In the genomic region with DNA sequence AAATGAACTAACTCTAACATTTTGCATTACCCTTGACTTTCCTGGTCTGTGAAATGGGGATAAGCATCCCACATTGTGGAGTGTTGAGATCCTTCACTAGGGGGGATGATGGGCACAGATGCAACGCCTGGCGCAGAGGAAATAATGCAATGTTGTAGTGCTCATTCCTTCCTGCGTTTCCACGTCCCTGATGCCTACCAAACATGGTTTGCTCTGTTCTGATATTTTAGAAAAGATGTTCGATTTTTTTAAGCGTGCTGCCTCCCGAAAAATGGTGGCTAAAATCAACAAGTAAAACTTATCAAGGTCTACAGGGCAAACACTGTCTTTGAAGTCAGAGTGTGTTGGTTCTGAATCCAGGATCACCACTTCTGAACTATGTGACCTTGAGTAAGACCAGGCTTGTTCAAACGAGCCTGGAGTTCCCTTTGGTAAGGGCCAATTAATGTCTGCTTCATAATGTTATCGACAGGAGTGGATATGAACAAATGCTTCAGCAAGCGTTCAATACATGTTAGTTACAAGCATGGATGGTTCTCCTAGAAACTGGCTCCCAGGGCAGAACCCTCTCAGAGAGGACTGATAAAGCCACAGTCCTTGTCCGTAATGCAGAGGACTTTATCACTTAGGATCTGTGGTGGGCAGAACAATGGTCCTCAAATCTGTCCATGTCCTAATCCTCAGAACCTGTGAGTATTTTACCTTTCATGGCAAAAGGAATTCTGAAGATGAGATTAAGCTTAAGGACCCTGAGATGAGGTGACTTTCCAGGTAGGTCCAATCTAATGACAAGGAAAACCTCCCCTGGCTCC, we compare ENCODE assay signal across 1 cellular context.
A peak's percentile ranks its signal among the peaks of the same experiment; 100 is the strongest.
TF ChIP-seq lines count a peak whose summit lies in the region.

No MANE protein-coding gene starts in this region.

TF ChIP-seq in HepG2, 621 proteins besides CTCF, POLR2A, EP300 and RAD21 (continued from another document and continues in another):
- TF ChIP-seq PRDM4 (CRISPR knock-in tag; IDR thresholded peaks at IDR 0.05; ENCODE audit: borderline replicate concordance) (no peak), ZNF550 (CRISPR knock-in tag; IDR thresholded peaks at IDR 0.05; ENCODE audit: borderline replicate concordance) (no peak), ZNF224 (CRISPR knock-in tag; IDR thresholded peaks at IDR 0.05) (no peak), SP140L (CRISPR knock-in tag; IDR thresholded peaks at IDR 0.05; ENCODE audit: borderline replicate concordance) (no peak), ZNF382 (CRISPR knock-in tag; IDR thresholded peaks at IDR 0.05; ENCODE audit: borderline replicate concordance) (no peak), HNRNPLL (IDR thresholded peaks at IDR 0.05; ENCODE audit: low read depth, low read length, poor library complexity, severe bottlenecking) (no peak), SOX6 (IDR thresholded peaks at IDR 0.05) (no peak), SOX6 (CRISPR knock-in tag; IDR thresholded peaks at IDR 0.05) (peak; percentile 60), U2AF1 (optimal IDR thresholded peaks at IDR 0.05; ENCODE audit: low read depth, low read length) (no peak), SMAD9 (CRISPR knock-in tag; IDR thresholded peaks at IDR 0.05) (no peak), SIX1 (CRISPR knock-in tag; IDR thresholded peaks at IDR 0.05; ENCODE audit: borderline replicate concordance) (no peak; the same call in 1 of the 2 replicates), KLF15 (CRISPR knock-in tag; IDR thresholded peaks at IDR 0.05; ENCODE audit: borderline replicate concordance) (no peak), ADNP (CRISPR knock-in tag; IDR thresholded peaks at IDR 0.05) (0 out of 2 replicates have a peak, but pooled peaks have one; percentile 49), MEIS1 (CRISPR knock-in tag; IDR thresholded peaks at IDR 0.05; ENCODE audit: borderline replicate concordance) (0 out of 2 replicates have a peak, but pooled peaks have one; percentile 30), TRIM24 (CRISPR knock-in tag; IDR thresholded peaks at IDR 0.05) (no peak), ZNF367 (CRISPR knock-in tag; IDR thresholded peaks at IDR 0.05; ENCODE audit: borderline replicate concordance) (no peak), ZNF703 (CRISPR knock-in tag; IDR thresholded peaks at IDR 0.05; ENCODE audit: borderline replicate concordance) (no peak), ZNF670 (CRISPR knock-in tag; IDR thresholded peaks at IDR 0.05; ENCODE audit: borderline replicate concordance) (no peak; the same call in 1 of the 2 replicates), ZFYVE20 (CRISPR knock-in tag; IDR thresholded peaks at IDR 0.05; ENCODE audit: borderline replicate concordance, low read depth) (no peak), MXD3 (CRISPR knock-in tag; IDR thresholded peaks at IDR 0.05) (no peak), ARNT (IDR thresholded peaks at IDR 0.05) (no peak), CREM (IDR thresholded peaks at IDR 0.05) (peak; percentile 64; the same call in 1 of the 2 replicates), CREM (CRISPR knock-in tag; IDR thresholded peaks at IDR 0.05) (no peak), NR2F6 (IDR thresholded peaks at IDR 0.05) (peak; percentile 82), NR2F6 (CRISPR knock-in tag; IDR thresholded peaks at IDR 0.05) (peak; percentile 84), ZNF660 (CRISPR knock-in tag; IDR thresholded peaks at IDR 0.05; ENCODE audit: borderline replicate concordance, low read depth) (no peak), ZNF780A (CRISPR knock-in tag; IDR thresholded peaks at IDR 0.05) (no peak), TOPORS (CRISPR knock-in tag; IDR thresholded peaks at IDR 0.05) (no peak), SRF (IDR thresholded peaks at IDR 0.05; ENCODE audit: low read depth, low read length) (no peak), ZNF724P (CRISPR knock-in tag; IDR thresholded peaks at IDR 0.05; ENCODE audit: borderline replicate concordance) (no peak), BRCA1 (CRISPR knock-in tag; IDR thresholded peaks at IDR 0.05) (no peak), FOXJ3 (CRISPR knock-in tag; IDR thresholded peaks at IDR 0.05; ENCODE audit: borderline replicate concordance) (peak; percentile 56; the same call in 1 of the 2 replicates), ZNF800 (CRISPR knock-in tag; IDR thresholded peaks at IDR 0.05) (no peak), PPARG (CRISPR knock-in tag; conservative IDR thresholded peaks at IDR 0.05) (no peak), ZNF547 (CRISPR knock-in tag; IDR thresholded peaks at IDR 0.05) (no peak), ZNF30 (CRISPR knock-in tag; IDR thresholded peaks at IDR 0.05) (no peak), ZNF260 (CRISPR knock-in tag; IDR thresholded peaks at IDR 0.05; ENCODE audit: borderline replicate concordance, low read depth) (no peak), FOXA1 (IDR thresholded peaks at IDR 0.05) (no peak), FOXA1 (CRISPR knock-in tag; IDR thresholded peaks at IDR 0.05) (peak; percentile 91), NFIC (IDR thresholded peaks at IDR 0.05; ENCODE audit: low read length) (peak; percentile 63; the same call in 1 of the 2 replicates), HOXD1 (CRISPR knock-in tag; IDR thresholded peaks at IDR 0.05) (no peak), ZHX1 (CRISPR knock-in tag; IDR thresholded peaks at IDR 0.05; ENCODE audit: low read depth) (peak; percentile 98), RARG (CRISPR knock-in tag; IDR thresholded peaks at IDR 0.05; ENCODE audit: low read depth) (no peak), FOXP1 (IDR thresholded peaks at IDR 0.05) (no peak), FOXP1 (CRISPR knock-in tag; IDR thresholded peaks at IDR 0.05) (peak; percentile 29; the same call in 1 of the 2 replicates), ARID5B (CRISPR knock-in tag; IDR thresholded peaks at IDR 0.05) (peak; percentile 91), KDM4B (CRISPR knock-in tag; IDR thresholded peaks at IDR 0.05) (no peak), HNF4G (IDR thresholded peaks at IDR 0.05; ENCODE audit: borderline replicate concordance, low read depth, low read length) (peak; percentile 27; the same call in 1 of the 2 replicates), HNF4G (CRISPR knock-in tag; IDR thresholded peaks at IDR 0.05; ENCODE audit: borderline replicate concordance, low read depth) (no peak), CSRNP1 (CRISPR knock-in tag; IDR thresholded peaks at IDR 0.05) (no peak; the same call in 1 of the 2 replicates), HOXA9 (CRISPR knock-in tag; IDR thresholded peaks at IDR 0.05; ENCODE audit: borderline replicate concordance) (no peak), RFX3 (CRISPR knock-in tag; IDR thresholded peaks at IDR 0.05) (no peak)
- TF ChIP-seq, protein P1, sequence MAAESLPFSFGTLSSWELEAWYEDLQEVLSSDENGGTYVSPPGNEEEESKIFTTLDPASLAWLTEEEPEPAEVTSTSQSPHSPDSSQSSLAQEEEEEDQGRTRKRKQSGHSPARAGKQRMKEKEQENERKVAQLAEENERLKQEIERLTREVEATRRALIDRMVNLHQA (CRISPR knock-in tag; IDR thresholded peaks at IDR 0.05): no peak
- TF ChIP-seq, protein P2, sequence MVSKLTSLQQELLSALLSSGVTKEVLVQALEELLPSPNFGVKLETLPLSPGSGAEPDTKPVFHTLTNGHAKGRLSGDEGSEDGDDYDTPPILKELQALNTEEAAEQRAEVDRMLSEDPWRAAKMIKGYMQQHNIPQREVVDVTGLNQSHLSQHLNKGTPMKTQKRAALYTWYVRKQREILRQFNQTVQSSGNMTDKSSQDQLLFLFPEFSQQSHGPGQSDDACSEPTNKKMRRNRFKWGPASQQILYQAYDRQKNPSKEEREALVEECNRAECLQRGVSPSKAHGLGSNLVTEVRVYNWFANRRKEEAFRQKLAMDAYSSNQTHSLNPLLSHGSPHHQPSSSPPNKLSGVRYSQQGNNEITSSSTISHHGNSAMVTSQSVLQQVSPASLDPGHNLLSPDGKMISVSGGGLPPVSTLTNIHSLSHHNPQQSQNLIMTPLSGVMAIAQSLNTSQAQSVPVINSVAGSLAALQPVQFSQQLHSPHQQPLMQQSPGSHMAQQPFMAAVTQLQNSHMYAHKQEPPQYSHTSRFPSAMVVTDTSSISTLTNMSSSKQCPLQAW (CRISPR knock-in tag; IDR thresholded peaks at IDR 0.05): no peak
